In genomic region chr13:40206241-40207109, GRCh38 we compare ENCODE assay signal across 8 cellular contexts.
A peak's percentile ranks its signal among the peaks of the same experiment; 100 is the strongest.
DNase-seq lines count a peak whose midpoint lies in the region; ATAC-seq lines count a peak whose summit lies in the region.

No MANE protein-coding gene starts in this region.

- peak; percentile 62 for ATAC-seq in GM21447 (IDR thresholded peaks at IDR 0.05; ENCODE audit: unreplicated experiment)
- ATAC-seq in activated T-cell treated with anti-CD3 and anti-CD28 coated beads, Interleukin-2, amount 50 U/mL, for 4 hours = peak; percentile 80 to 83

- peaks cover 0 to 1% (median 0%) of the 10 kb centered on the region in 3 donors for H3K9me3 Mint-ChIP-seq in IgD-negative memory B cell
- peaks cover 9% of the 10 kb centered on the region for H3K9me3 Mint-ChIP-seq in activated T-cell treated with anti-CD3 and anti-CD28 coated beads, Interleukin-2, amount 50 U/mL, for 4 hours

- peak overlapping the region; percentile 34 to 91 (median 74) for H3K4me3 Mint-ChIP-seq in IgD-negative memory B cell
- peak overlapping the region; percentile 66 for H3K4me3 Mint-ChIP-seq in activated T-cell treated with anti-CD3 and anti-CD28 coated beads, Interleukin-2, amount 50 U/mL, for 4 hours

- H3K27ac Mint-ChIP-seq in IgD-negative memory B cell = peak overlapping the region; percentile 67 to 97 (median 89)

- no peaks in the 10 kb centered on the region for H3K27me3 Mint-ChIP-seq in IgD-negative memory B cell
- H3K27me3 Mint-ChIP-seq in activated T-cell treated with anti-CD3 and anti-CD28 coated beads, Interleukin-2, amount 50 U/mL, for 4 hours (ENCODE audit: low read depth) = no peaks in the 10 kb centered on the region

- peaks cover 7% of the 10 kb centered on the region for H3K36me3 Mint-ChIP-seq in IgD-negative memory B cell
- peaks cover 2% of the 10 kb centered on the region for H3K36me3 Mint-ChIP-seq in activated T-cell treated with anti-CD3 and anti-CD28 coated beads, Interleukin-2, amount 50 U/mL, for 4 hours (ENCODE audit: insufficient read depth)

- DNase-seq in ELR (ENCODE audit: low read depth) = peak; percentile 24
- DNase-seq in activated T-cell treated with anti-CD3 and anti-CD28 coated beads, Interleukin-2, amount 50 U/mL, for 4 hours = peak; percentile 41
- DNase-seq in kidney glomerular epithelial cell (lab: John Stamatoyannopoulos, UW) = peak; percentile 25
- no peak for DNase-seq in effector CD8-positive, alpha-beta T cell (lab: John Stamatoyannopoulos, UW)
- DNase-seq in SK-N-DZ (ENCODE audit: low spot score) = no peak
- no peak for DNase-seq in epidermal melanocyte (ENCODE audit: insufficient read length, low spot score)

- peaks cover 31 to 47% (median 33%) of the 10 kb centered on the region in 3 donors for H3K4me1 Mint-ChIP-seq in IgD-negative memory B cell
- peaks cover 68% of the 10 kb centered on the region for H3K4me1 Mint-ChIP-seq in activated T-cell treated with anti-CD3 and anti-CD28 coated beads, Interleukin-2, amount 50 U/mL, for 4 hours (ENCODE audit: low read depth)

Comparison
In these comparisons a context has a peak if more than half of its experiments do, and no peak if none do; other contexts are left out.
1. DNase-seq: peak in ELR (single experiment), activated T-cell treated with anti-CD3 and anti-CD28 coated beads, Interleukin-2, amount 50 U/mL, for 4 hours (single experiment) and kidney glomerular epithelial cell (single experiment); none in effector CD8-positive, alpha-beta T cell (single experiment), SK-N-DZ (single experiment) and epidermal melanocyte (single experiment).